14 cellular contexts compared by ENCODE assay signal in the genomic region with DNA sequence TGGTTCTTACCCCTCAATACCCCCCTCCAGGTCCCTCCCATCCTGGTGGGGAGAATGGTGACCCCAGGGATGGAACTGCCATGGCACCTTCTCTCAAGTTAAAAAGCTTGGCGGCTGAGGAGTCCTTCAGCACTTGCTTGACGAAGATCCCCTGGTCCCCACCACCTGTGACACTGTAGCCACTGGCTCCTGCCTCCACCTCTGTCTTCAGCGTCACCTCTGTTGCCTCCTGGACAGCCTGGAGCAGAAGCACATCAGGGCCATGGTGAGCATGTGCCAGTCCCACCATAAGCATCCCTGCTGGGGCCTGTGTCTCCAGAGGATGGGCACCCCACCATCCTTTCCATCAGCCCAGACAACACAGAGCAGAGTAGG. TPM values are rescaled to one million over a fixed set of nuclear protein-coding genes. Genes with fewer than 3 reads are reported as not detected.
DNase-seq lines count a peak whose midpoint lies in the region; ATAC-seq and TF ChIP-seq lines count a peak whose summit lies in the region.
"Had no signal": no experiment of that assay in that cellular context is flagged by ENCODE, and none has a peak within 500 bp of the region (broad histone marks: within the 10 kb centered on the region; RNA-seq: fewer than 3 reads in every experiment).

No MANE protein-coding gene starts in this region.

- H3K4me2 ChIP-seq in osteoblast (ENCODE audit: insufficient read depth, low read length) = no peak overlapping the region

- H3K36me3 ChIP-seq in osteoblast (ENCODE audit: insufficient read depth, low read length) (no peaks in the 10 kb centered on the region), brain microvascular endothelial cell (replicated peaks) (peaks cover 13% of the 10 kb centered on the region)
- H3K36me3 ChIP-seq: BE2C had no signal

- H3K4me3 ChIP-seq in osteoblast (ENCODE audit: insufficient read depth, low read length) = no peak overlapping the region
- no peak overlapping the region for H3K4me3 ChIP-seq in brain microvascular endothelial cell (ENCODE audit: low read depth, low read length)

- DNase-seq in RWPE1 (ENCODE audit: low spot score) (no peak), osteoblast (ENCODE audit: insufficient read length, low spot score, missing footprints) (peak; percentile 21), globus pallidus (ENCODE audit: low spot score) (no peak), brain microvascular endothelial cell (no peak)
- DNase-seq: ACHN; C1 segment of cervical spinal cord; Caco-2; CD4-positive, alpha-beta T cell; H9 had no signal

- H3K27ac ChIP-seq in RWPE1 = peak overlapping the region; percentile 50
- no peak overlapping the region for H3K27ac ChIP-seq in osteoblast (ENCODE audit: low read depth, low read length)
- no peak overlapping the region for H3K27ac ChIP-seq in brain microvascular endothelial cell

- TF ChIP-seq CTCF in RWPE1 (conservative IDR thresholded peaks at IDR 0.05; ENCODE audit: low read depth) (no peak), osteoblast (IDR thresholded peaks at IDR 0.05; ENCODE audit: extremely low read depth, low read depth, low read length) (no peak), brain microvascular endothelial cell (IDR thresholded peaks at IDR 0.05; ENCODE audit: low read depth, low read length, missing control alignments) (no peak)

- no peaks in the 10 kb centered on the region for H3K79me2 ChIP-seq in osteoblast (ENCODE audit: insufficient read depth, low read length)

- H3K4me1 ChIP-seq in osteoblast (ENCODE audit: insufficient read depth, low read length) = no peaks in the 10 kb centered on the region
- H3K4me1 ChIP-seq: BE2C, Caco-2 had no signal

- peak; percentile 18 for ATAC-seq in esophagus mucosa
- no peak for ATAC-seq in HG03378 (IDR thresholded peaks at IDR 0.05; ENCODE audit: unreplicated experiment)

- no peaks in the 10 kb centered on the region for H4K20me1 ChIP-seq in osteoblast (ENCODE audit: insufficient read depth, low read length)

- H3K9me3 ChIP-seq in osteoblast (ENCODE audit: low read depth, low read length) = no peaks in the 10 kb centered on the region
- H3K9me3 ChIP-seq: BE2C, Caco-2 had no signal

- CTCF ChIA-PET in RWPE1 (lab: Yijun Ruan, JAX) = interaction anchor here (0.9 kb wide), 1 partner anchor 132 kb away, joined by 5 read pairs; no protein-coding TSS in a partner anchor

- H2AFZ ChIP-seq in osteoblast (ENCODE audit: low read length) = no peak overlapping the region

- in situ Hi-C loops in brain microvascular endothelial cell (cut with HindIII; ENCODE audit: low pct_ligation_motif_present, low sequenced_read_pairs) = no loop called here

- H3K27me3 ChIP-seq in osteoblast (ENCODE audit: insufficient read depth, low read length) (no peaks in the 10 kb centered on the region), brain microvascular endothelial cell (replicated peaks) (no peaks in the 10 kb centered on the region)
- H3K27me3 ChIP-seq: BE2C had no signal

- POLR2A ChIA-PET in RWPE1 (lab: Yijun Ruan, JAX; ENCODE audit: low non-redundant PET) = no interaction called here

RNA-seq across cellular contexts. Expression of gene AHNAK2, which starts 22.8 kb away (rescaled TPM):
- total RNA-seq in esophagus mucosa = 184 TPM
- 30.8 and 31.8 TPM in 2 replicates for total RNA-seq in osteoblast

RNA-seq across cellular contexts. Expression of gene CLBA1, which starts 30.2 kb away (rescaled TPM):
- 8.2 TPM for total RNA-seq in esophagus mucosa
- total RNA-seq in osteoblast = 11.5 and 12.3 TPM in 2 replicates

RNA-seq across cellular contexts. Expression of gene PLD4, which starts 30.7 kb away (rescaled TPM):
- total RNA-seq in esophagus mucosa = 0.80 TPM
- not detected in 2 replicates for total RNA-seq in osteoblast
- total RNA-seq: Caco-2, H1, H9, HT-29 had no signal
